In genomic region chrX:13120017-13120416, GRCh38 we compare ENCODE assay signal across 13 cellular contexts.
DNase-seq lines count a peak whose midpoint lies in the region; ATAC-seq lines count a peak whose summit lies in the region.
"Had no signal": no experiment of that assay in that cellular context is flagged by ENCODE, and none has a peak within 500 bp of the region (broad histone marks: within the 10 kb centered on the region; RNA-seq: fewer than 3 reads in every experiment).

No MANE protein-coding gene starts in this region.

- H3K36me3 ChIP-seq in adipocyte (ENCODE audit: control insufficient read depth, insufficient read depth, low read length, severe bottlenecking): no peaks in the 10 kb centered on the region
- no peaks in the 10 kb centered on the region for H3K36me3 ChIP-seq in muscle layer of duodenum (ENCODE audit: control insufficient read depth in 1 of 2, insufficient read depth in 2 of 2, low read length in 2 of 2)

- no peaks in the 10 kb centered on the region for H3K27me3 ChIP-seq in adipocyte (replicated peaks; ENCODE audit: control insufficient read depth, insufficient read depth, low read length)
- H3K27me3 ChIP-seq in muscle layer of duodenum (ENCODE audit: low read depth, low read length): no peaks in the 10 kb centered on the region

- H3K9me3 ChIP-seq in adipocyte (ENCODE audit: control insufficient read depth, low read length) (peaks cover 4% of the 10 kb centered on the region), muscle layer of duodenum (ENCODE audit: control insufficient read depth in 1 of 2, low read length in 2 of 2) (no peaks in the 10 kb centered on the region)
- H3K9me3 ChIP-seq: psoas muscle had no signal

- no peak for DNase-seq in adipocyte (ENCODE audit: low read depth)
- DNase-seq in Right ventricle myocardium superior: peak; percentile 43
- DNase-seq in ureter (ENCODE audit: low spot score): peak; percentile 55
- DNase-seq in putamen (ENCODE audit: low spot score): no peak
- DNase-seq in glomerular visceral epithelial cell (ENCODE audit: extremely low spot score): no peak
- DNase-seq: caudate nucleus, DMS79 treated with DMSO at 0.1 percent for 48 hours, H9, NCI-H1092, NCI-H69, psoas muscle had no signal

- H3K27ac ChIP-seq in muscle layer of duodenum (ENCODE audit: low read length): peak overlapping the region; percentile 51
- H3K27ac ChIP-seq: psoas muscle had no signal

- H3K4me3 ChIP-seq in adipocyte (ENCODE audit: low read length) (peak overlapping the region; percentile 35), muscle layer of duodenum (ENCODE audit: low read depth in 1 of 2, low read length in 2 of 2) (no peak overlapping the region)
- H3K4me3 ChIP-seq: psoas muscle had no signal

- H3K4me1 ChIP-seq in adipocyte (ENCODE audit: control insufficient read depth, insufficient read depth, low read length) (peaks cover 41% of the 10 kb centered on the region), muscle layer of duodenum (ENCODE audit: control insufficient read depth in 1 of 2, insufficient read depth in 2 of 2, low read length in 2 of 2) (peaks cover 5 to 6% of the 10 kb centered on the region in 2 donors)
- H3K4me1 ChIP-seq: psoas muscle had no signal

- peak overlapping the region; percentile 70 for H3K9ac ChIP-seq in adipocyte (ENCODE audit: low read length)

- intact Hi-C loops in Right ventricle myocardium superior (cut with DNase I): no loop called here

- ATAC-seq in Right ventricle myocardium superior (ENCODE audit: poor library complexity) (peak; percentile 87), GM21737 (IDR thresholded peaks at IDR 0.05; ENCODE audit: unreplicated experiment) (no peak)
- ATAC-seq: psoas muscle had no signal

Comparison
In these comparisons a context has a peak if more than half of its experiments do, and no peak if none do; other contexts are left out.
1. DNase-seq: peak in Right ventricle myocardium superior (single experiment) and ureter (single experiment); none in adipocyte (single experiment), putamen (single experiment) and glomerular visceral epithelial cell (single experiment).